Comparison of ENCODE assay signal across 1 cellular context in the genomic region with DNA sequence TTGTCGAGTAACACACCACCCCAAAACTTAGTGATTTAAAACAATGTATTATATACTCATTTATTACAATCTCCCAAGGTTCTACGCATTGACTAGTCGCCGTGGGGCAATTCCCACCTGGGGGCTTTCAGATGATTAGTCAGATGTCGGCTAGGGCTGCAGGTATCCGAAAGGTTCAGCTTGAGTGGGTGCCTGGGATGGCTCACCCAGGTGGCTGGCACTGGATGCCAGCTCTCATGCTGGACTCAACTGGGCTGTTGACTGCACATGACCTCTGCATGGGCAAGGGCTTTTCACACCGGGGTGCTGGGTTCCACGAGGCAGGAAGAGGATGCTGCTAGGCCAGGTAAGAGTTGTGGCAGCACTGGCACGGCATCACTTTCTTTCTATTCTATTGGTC.
TF ChIP-seq lines count a peak whose summit lies in the region.

No MANE protein-coding gene starts in this region.

TF ChIP-seq in endothelial cell of umbilical vein, 7 proteins besides CTCF, POLR2A, EP300 and RAD21:
- no peak for TF ChIP-seq GATA2 (IDR thresholded peaks at IDR 0.05; ENCODE audit: insufficient read depth, insufficient read length, low read depth, low read length)
- no peak for TF ChIP-seq FOS (IDR thresholded peaks at IDR 0.05; ENCODE audit: borderline replicate concordance, insufficient read depth, low read length)
- no peak for TF ChIP-seq MYC (IDR thresholded peaks at IDR 0.05; ENCODE audit: low read depth, low read length)
- TF ChIP-seq EZH2 (IDR thresholded peaks at IDR 0.05; ENCODE audit: borderline replicate concordance, low read depth, low read length, severe bottlenecking): no peak
- no peak for TF ChIP-seq JUN (IDR thresholded peaks at IDR 0.05; ENCODE audit: borderline replicate concordance, insufficient read depth, insufficient read length, low read depth)
- no peak for TF ChIP-seq POLR2AphosphoS5 (IDR thresholded peaks at IDR 0.05; ENCODE audit: insufficient read depth, low read depth, low read length)
- TF ChIP-seq, protein P1, sequence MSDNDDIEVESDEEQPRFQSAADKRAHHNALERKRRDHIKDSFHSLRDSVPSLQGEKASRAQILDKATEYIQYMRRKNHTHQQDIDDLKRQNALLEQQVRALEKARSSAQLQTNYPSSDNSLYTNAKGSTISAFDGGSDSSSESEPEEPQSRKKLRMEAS (IDR thresholded peaks at IDR 0.05; ENCODE audit: insufficient read depth, insufficient read length): no peak
TF ChIP-seq in endothelial cell of umbilical vein: peak in this region for 0.
